Comparison of ENCODE assay signal across 11 cellular contexts in the genomic region with DNA sequence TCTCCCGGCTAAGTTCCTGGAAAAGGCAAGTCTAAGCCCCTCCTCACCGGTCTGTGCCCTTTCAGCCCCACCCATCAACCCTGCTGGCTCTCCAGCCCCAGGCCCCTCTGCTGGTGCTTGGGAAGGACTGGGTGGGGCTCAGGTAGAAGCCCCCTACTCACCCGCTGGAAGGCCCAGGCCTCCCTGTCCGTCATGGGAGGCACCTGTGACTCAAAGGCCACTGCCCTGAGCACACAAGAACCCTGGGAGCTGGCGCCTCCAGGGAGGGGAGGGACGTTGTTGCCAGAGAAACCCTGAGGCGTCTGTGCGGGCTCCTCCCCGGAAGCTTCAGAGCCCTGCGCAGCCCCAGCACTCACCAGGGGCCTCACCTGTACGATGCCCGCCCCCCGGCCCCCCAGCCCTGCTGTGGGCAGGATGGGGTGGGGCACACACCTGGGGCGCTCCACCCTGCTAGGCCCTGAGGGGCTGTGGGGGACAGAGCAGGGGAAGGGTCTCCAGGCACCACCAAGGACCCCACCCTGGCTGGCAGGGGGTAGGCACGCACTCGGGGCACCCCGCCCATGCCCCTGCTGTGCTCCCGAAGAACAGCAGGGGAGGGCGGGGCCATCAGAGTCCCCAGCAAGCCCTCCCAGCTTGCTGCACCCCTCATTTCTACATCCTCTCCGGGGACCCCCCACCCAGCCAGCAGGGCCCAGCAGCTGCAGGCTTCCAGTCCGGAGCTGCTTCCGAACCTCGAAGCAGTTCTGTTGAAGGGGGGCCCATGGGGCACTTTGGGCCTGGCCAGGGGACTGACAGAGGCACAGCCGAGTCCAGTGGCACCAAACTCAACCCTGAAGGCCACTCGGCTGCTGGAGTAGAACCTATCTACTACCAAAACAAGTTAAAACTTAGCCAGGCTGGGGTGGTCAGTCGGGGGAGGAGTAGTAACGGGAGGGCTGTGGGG. TPM values are rescaled to one million over a fixed set of nuclear protein-coding genes. Genes with fewer than 3 reads are reported as not detected.
A peak's percentile ranks its signal among the peaks of the same experiment; 100 is the strongest.
DNase-seq lines count a peak whose midpoint lies in the region; ATAC-seq, FAIRE-seq and TF ChIP-seq lines count a peak whose summit lies in the region.
"Had no signal": no experiment of that assay in that cellular context is flagged by ENCODE, and none has a peak within 500 bp of the region (broad histone marks: within the 10 kb centered on the region; RNA-seq: fewer than 3 reads in every experiment).

No MANE protein-coding gene starts in this region.

- SMC1A ChIA-PET in GM12878 (lab: Charles Lee; ENCODE audit: uncharacterized antibody, unreplicated experiment), result no interaction called here

- TF ChIP-seq EP300 in A549 (IDR thresholded peaks at IDR 0.05) (no peak), GM12878 (IDR thresholded peaks at IDR 0.05; ENCODE audit: borderline replicate concordance in 1 of 2, control insufficient read depth in 1 of 2, low read depth in 2 of 2, low read length in 2 of 2) (no peak), sigmoid colon (IDR thresholded peaks at IDR 0.05) (no peak)

- TF ChIP-seq CTCF in A549 (IDR thresholded peaks at IDR 0.05), result no peak
- no peak for TF ChIP-seq CTCF in GM13977 (IDR thresholded peaks at IDR 0.05; ENCODE audit: extremely low read depth, insufficient read depth, missing control alignments)
- no peak for TF ChIP-seq CTCF in GM12878 (IDR thresholded peaks at IDR 0.05 in 2 of 3, conservative IDR thresholded peaks at IDR 0.05 in 1 of 3; ENCODE audit: control insufficient read depth in 2 of 3, extremely low read depth in 1 of 3, insufficient read depth in 1 of 3, low read depth in 3 of 3, low read length in 3 of 3)
- no peak for TF ChIP-seq CTCF in sigmoid colon (IDR thresholded peaks at IDR 0.05)
- no peak for TF ChIP-seq CTCF in CD14-positive monocyte (IDR thresholded peaks at IDR 0.05)

- H3K27me3 ChIP-seq in GM12878 (replicated peaks in 1 of 2; ENCODE audit: control insufficient read depth in 2 of 2, insufficient read depth in 2 of 2, low read length in 1 of 2) (no peaks in the 10 kb centered on the region; a peak in 1 of 4 replicates), sigmoid colon (peaks cover 11 to 57% (median 25%) of the 10 kb centered on the region in 3 donors)

- H3K36me3 ChIP-seq in GM12878 (ENCODE audit: control insufficient read depth in 2 of 2, insufficient read depth in 2 of 2, low read length in 1 of 2) (no peaks in the 10 kb centered on the region), sigmoid colon (no peaks in the 10 kb centered on the region)

- H3K4me1 ChIP-seq in A549 (peaks cover 8% of the 10 kb centered on the region; the same call in 2 of the 3 replicates), GM12878 (ENCODE audit: control insufficient read depth, insufficient read depth, low read length) (peaks cover 3% of the 10 kb centered on the region), sigmoid colon (no peaks in the 10 kb centered on the region)

- intact Hi-C loops in GM12878 (cut with micrococcal nuclease; ENCODE audit: unreplicated experiment) (no loop called here), sigmoid colon (cut with DNase I) (loop anchor here (1.0 kb wide), 1 partner anchor 52 kb away; a partner anchor contains a TSS), CD14-positive monocyte (cut with micrococcal nuclease) (no loop called here)

- WGBS in A549 (ENCODE audit: missing lambda C conversion rate), result 22% methylated on average over 12 of the region's 27 CpGs
- 12% methylated on average over 27 of the region's 27 CpGs for WGBS in GM12878 (ENCODE audit: insufficient coverage, insufficient replicate concordance, low lambda C conversion rate, missing lambda C conversion rate)
- WGBS in sigmoid colon, 2 donors, result 24 to 44% methylated on average over 27 of the region's 27 CpGs

- DNase-seq in A549 (ENCODE audit: low read depth in 1 of 2, low spot score in 1 of 2) (peak in 1 of 2 experiments; percentile 42), GM13977 (ENCODE audit: low spot score) (peak; percentile 62), NCI-H345 treated with DMSO at 0.1 percent for 48 hours (lab: John Stamatoyannopoulos, UW; ENCODE audit: unreplicated experiment) (peak; percentile 75), GM12878 (ENCODE audit: low read depth, low spot score) (no peak), HuH-7 (ENCODE audit: low spot score) (no peak), sigmoid colon (no peak), GM12892 (ENCODE audit: insufficient read length) (no peak), CD14-positive monocyte (ENCODE audit: low spot score) (no peak)

- peak overlapping the region in 1 of 2 experiments; percentile 52; a peak in 2 of 6 replicates for H3K27ac ChIP-seq in A549
- H3K27ac ChIP-seq in GM12878 (ENCODE audit: control insufficient read depth, insufficient read depth), result no peak overlapping the region
- no peak overlapping the region for H3K27ac ChIP-seq in sigmoid colon
- H3K27ac ChIP-seq: C4-2B had no signal

- H3K27me3 Mint-ChIP-seq in CD14-positive monocyte (ENCODE audit: low read depth in 3 of 3), result peaks cover 0 to 2% (median 0%) of the 10 kb centered on the region in 3 donors

- H3K4me3 ChIP-seq in A549 (no peak overlapping the region), GM12878 (no peak overlapping the region), sigmoid colon (no peak overlapping the region)

- peaks cover 0 to 6% of the 10 kb centered on the region in 2 donors for H3K36me3 Mint-ChIP-seq in CD14-positive monocyte

- no TSS peak for BruUV-seq in GM12878 (replicated peaks; lab: Mats Ljungman, UMichigan)

- CTCF ChIA-PET in A549 (lab: Yijun Ruan, JAX), result interaction anchor here (0.6 to 3.4 kb wide), 11 partner anchors 12 to 318 kb away, joined by 3 to 31 read pairs (median 5); a partner anchor contains a TSS
- CTCF ChIA-PET in GM12878 (lab: Yijun Ruan, JAX), result interaction anchor here (1.3 kb wide), 1 partner anchor 91 kb away, joined by 3 read pairs; no protein-coding TSS in a partner anchor

- no peak overlapping the region for H3K9ac ChIP-seq in GM12878 (ENCODE audit: control insufficient read depth, insufficient read depth, low read length)

- FAIRE-seq in A549 (lab: Jason Lieb, UNC) (no peak), GM12878 (lab: Jason Lieb, UNC) (no peak), GM12892 (lab: Jason Lieb, UNC) (no peak)

- no peaks in the 10 kb centered on the region for H3K4me1 Mint-ChIP-seq in CD14-positive monocyte
- H3K4me1 Mint-ChIP-seq: neural crest cell had no signal

- in situ Hi-C loops in GM13977 (cut with MboI; ENCODE audit: low pct_unique_long_range_greater_than_20kb, low sequenced_read_pairs, unreplicated experiment), result no loop called here
- in situ Hi-C loops in GM12878 (cut with MboI), result no loop called here

- TF ChIP-seq POLR2A in A549 (IDR thresholded peaks at IDR 0.05; ENCODE audit: low read length), result no peak
- TF ChIP-seq POLR2A in GM12878 (IDR thresholded peaks at IDR 0.05; ENCODE audit: low read depth, low read length), result no peak
- no peak for TF ChIP-seq POLR2A in sigmoid colon (IDR thresholded peaks at IDR 0.05)
- no peak for TF ChIP-seq POLR2A in GM12892 (IDR thresholded peaks at IDR 0.05; ENCODE audit: low read depth, low read length)

- TF ChIP-seq RAD21 in A549 (conservative IDR thresholded peaks at IDR 0.05 in 1 of 2, IDR thresholded peaks at IDR 0.05 in 1 of 2), result no peak
- no peak for TF ChIP-seq RAD21 in GM12878 (IDR thresholded peaks at IDR 0.05; ENCODE audit: insufficient read depth, low read depth, low read length)

- H3K9me3 Mint-ChIP-seq in CD14-positive monocyte, result peaks cover 15 to 23% (median 18%) of the 10 kb centered on the region in 7 donors

- no peak overlapping the region for H3K4me3 Mint-ChIP-seq in CD14-positive monocyte
- H3K4me3 Mint-ChIP-seq: neural crest cell had no signal

- POLR2A ChIA-PET in A549 (lab: Yijun Ruan, JAX) (no interaction called here), GM12878 (lab: Charles Lee) (no interaction called here)

- RAD21 ChIA-PET in GM12878 (lab: Charles Lee; ENCODE audit: unreplicated experiment), result interaction anchor here (1.3 kb wide), 1 partner anchor 51 kb away, joined by 4 read pairs; a partner anchor contains a TSS

- peaks cover 15% of the 10 kb centered on the region for H3K9me3 ChIP-seq in A549
- H3K9me3 ChIP-seq in GM12878 (replicated peaks; ENCODE audit: control insufficient read depth, insufficient read depth, low read length), result peaks cover 8% of the 10 kb centered on the region; the same call in 2 of the 3 replicates
- no peaks in the 10 kb centered on the region for H3K9me3 ChIP-seq in sigmoid colon

- H4K20me1 ChIP-seq in GM12878 (ENCODE audit: control insufficient read depth, insufficient read depth), result no peaks in the 10 kb centered on the region

- no peaks in the 10 kb centered on the region for H3K79me2 ChIP-seq in GM12878 (ENCODE audit: control insufficient read depth, insufficient read depth, low read length)

- H3K27ac Mint-ChIP-seq in CD14-positive monocyte, result no peak overlapping the region

- ATAC-seq in A549 (peak; percentile 44 to 56; a peak in 5 of 6 replicates), GM12878 (peak; percentile 68)

- peak overlapping the region; percentile 32 for H3K4me2 ChIP-seq in A549
- H3K4me2 ChIP-seq in GM12878 (ENCODE audit: control insufficient read depth, insufficient read depth), result no peak overlapping the region

- no peak overlapping the region for H2AFZ ChIP-seq in GM12878 (ENCODE audit: control insufficient read depth, low read depth, low read length)

RNA-seq across cellular contexts. Expression of a gene that starts 7.8 kb away (rescaled TPM):
- under 0.01 and 0.03 TPM in 2 replicates for polyA plus RNA-seq in A549 (2011; rRNA removed)
- polyA plus RNA-seq in A549 (2012; cell fraction: cytosol; rRNA removed), result not detected in 2 replicates
- polyA plus RNA-seq in A549 (2012; cell fraction: nucleus; rRNA removed), result 0.02 and 0.04 TPM in 2 replicates
- 0.03 TPM in 1 of 3 replicates, not detected in the others for polyA plus RNA-seq in A549 (2017; fragmentation: RNase III; extraction: RNeasy Plus Mini Kit Qiagen cat#74134 plus additional on column Dnase treatment)
- 0.08 TPM in 1 of 2 replicates, not detected in the other for polyA minus RNA-seq in A549 (2011; rRNA and poly(A)+ RNA removed)
- total RNA-seq in GM12878 (2013; cell fraction: nucleolus; rRNA removed), result 0.13 TPM in 1 of 2 replicates, not detected in the other
- 0.11 and 0.23 TPM in 2 replicates for total RNA-seq in GM12878 (2014; rRNA removed)
- not detected in 2 replicates for total RNA-seq in GM12878 (2014; rRNA removed; fragmentation: Illumina TruSeq; extraction: Trizol)
- 0.08 TPM in 1 of 2 replicates, not detected in the other for total RNA-seq in GM12878 (2021)
- not detected for polyA plus RNA-seq in GM12878 (2011; ENCODE audit: low read depth)
- polyA plus RNA-seq in GM12878 (2011; rRNA removed), result 0.01 and 0.04 TPM in 2 replicates
- 0.02 and 0.04 TPM in 2 replicates for polyA plus RNA-seq in GM12878 (2011; cell fraction: cytosol; rRNA removed)
- polyA plus RNA-seq in GM12878 (2011; cell fraction: nucleus; rRNA removed), result 0.29 and 0.49 TPM in 2 replicates
- 0.01 TPM in 1 of 2 replicates, not detected in the other for polyA plus RNA-seq in GM12878 (2012)
- not detected in 2 replicates for polyA plus RNA-seq in GM12878 (2014; fragmentation: Illumina TruSeq; extraction: Trizol)
- polyA plus RNA-seq in GM12878 (2014; fragmentation: Nextera tagmentation; extraction: Ambion mirVana), result not detected
- not detected in 2 replicates for polyA plus RNA-seq in GM12878 (2014; rRNA removed)
- polyA plus RNA-seq in GM12878 (2016; fragmentation: Nextera tagmentation; extraction: Ambion mirVana), result under 1 TPM in 1 of 2 experiments, not detected in 1; 0.04 TPM
- 0.26 TPM in 1 of 2 replicates, not detected in the other for polyA minus RNA-seq in GM12878 (2011; rRNA and poly(A)+ RNA removed)
- polyA minus RNA-seq in GM12878 (2011; cell fraction: cytosol; rRNA and poly(A)+ RNA removed), result not detected in 2 replicates
- 0.24 and 0.38 TPM in 2 replicates for polyA minus RNA-seq in GM12878 (2011; cell fraction: nucleus; rRNA and poly(A)+ RNA removed)
- total RNA-seq in sigmoid colon, result not detected
- under 1 TPM in 1 of 3 donors, not detected in 2; 0.32 TPM for polyA plus RNA-seq in sigmoid colon
- polyA plus RNA-seq in GM12892 (2012; ENCODE audit: missing spikeins), result not detected
- polyA plus RNA-seq in CD14-positive monocyte, result not detected
- total RNA-seq: T-helper 1 cell treated with Interleukin-12 subunit alpha and Interleukin-12 subunit beta and Interleukin-4 antibody, amounts not matched to agents 30 ng/mL and 1 ng/mL, for 36 hours had no signal

RNA-seq across cellular contexts. Expression of a gene that starts 15.6 kb away (rescaled TPM):
- polyA plus RNA-seq in A549 (2011; rRNA removed), result 2.1 TPM in 2 replicates
- 6.5 and 10.5 TPM in 2 replicates for polyA plus RNA-seq in A549 (2012; cell fraction: cytosol; rRNA removed)
- 29.9 and 39.9 TPM in 2 replicates for polyA plus RNA-seq in A549 (2012; cell fraction: nucleus; rRNA removed)
- 8.2 to 9.9 TPM (median 8.8 TPM) in 3 replicates for polyA plus RNA-seq in A549 (2017; fragmentation: RNase III; extraction: RNeasy Plus Mini Kit Qiagen cat#74134 plus additional on column Dnase treatment)
- 1.8 and 2.7 TPM in 2 replicates for polyA minus RNA-seq in A549 (2011; rRNA and poly(A)+ RNA removed)
- total RNA-seq in GM12878 (2013; cell fraction: nucleolus; rRNA removed), result 0.98 and 1.7 TPM in 2 replicates
- not detected in 2 replicates for total RNA-seq in GM12878 (2014; rRNA removed)
- total RNA-seq in GM12878 (2014; rRNA removed; fragmentation: Illumina TruSeq; extraction: Trizol), result not detected in 2 replicates
- 0.10 TPM in 1 of 2 replicates, not detected in the other for total RNA-seq in GM12878 (2021)
- not detected for polyA plus RNA-seq in GM12878 (2011; ENCODE audit: low read depth)
- polyA plus RNA-seq in GM12878 (2011; rRNA removed), result 0.04 and 0.10 TPM in 2 replicates
- polyA plus RNA-seq in GM12878 (2011; cell fraction: cytosol; rRNA removed), result 0.12 and 0.15 TPM in 2 replicates
- 0.61 and 1.2 TPM in 2 replicates for polyA plus RNA-seq in GM12878 (2011; cell fraction: nucleus; rRNA removed)
- polyA plus RNA-seq in GM12878 (2012), result 0.14 and 0.19 TPM in 2 replicates
- not detected in 2 replicates for polyA plus RNA-seq in GM12878 (2014; fragmentation: Illumina TruSeq; extraction: Trizol)
- polyA plus RNA-seq in GM12878 (2014; fragmentation: Nextera tagmentation; extraction: Ambion mirVana), result not detected
- 0.04 TPM in 2 replicates for polyA plus RNA-seq in GM12878 (2014; rRNA removed)
- polyA plus RNA-seq in GM12878 (2016; fragmentation: Nextera tagmentation; extraction: Ambion mirVana), result not detected
- polyA minus RNA-seq in GM12878 (2011; rRNA and poly(A)+ RNA removed), result 0.10 TPM in 1 of 2 replicates, not detected in the other
- 0.67 TPM in 1 of 2 replicates, not detected in the other for polyA minus RNA-seq in GM12878 (2011; cell fraction: cytosol; rRNA and poly(A)+ RNA removed)
- polyA minus RNA-seq in GM12878 (2011; cell fraction: nucleus; rRNA and poly(A)+ RNA removed), result 0.29 and 0.48 TPM in 2 replicates
- total RNA-seq in sigmoid colon, result 10 to 100 TPM in 2 of 4 donors, 1 to 10 TPM in 2; 5.0 to 16.1 (median 12.2) TPM
- polyA plus RNA-seq in sigmoid colon, result 1 to 10 TPM; 2.3 to 4.8 (median 2.4) TPM
- polyA plus RNA-seq in GM12892 (2012; ENCODE audit: missing spikeins), result not detected
- polyA plus RNA-seq in CD14-positive monocyte, result under 1 TPM; 0.67 to 0.73 TPM

RNA-seq across cellular contexts. Expression of a gene that starts 51.8 kb away (rescaled TPM):
- polyA plus RNA-seq in A549 (2011; rRNA removed) (5.1 and 8.0 TPM in 2 replicates), A549 (2017; fragmentation: RNase III; extraction: RNeasy Plus Mini Kit Qiagen cat#74134 plus additional on column Dnase treatment) (19.0 to 19.9 TPM (median 19.1 TPM) in 3 replicates), GM12878 (2011; rRNA removed) (1.2 and 3.8 TPM in 2 replicates), GM12878 (2014; fragmentation: Illumina TruSeq; extraction: Trizol) (0.66 TPM in 1 of 2 replicates, not detected in the other), GM12878 (2014; fragmentation: Nextera tagmentation; extraction: Ambion mirVana) (1 to 10 TPM in 1 of 2 experiments, not detected in 1; 1.5 TPM), GM12878 (2014; rRNA removed) (23.8 and 26.3 TPM in 2 replicates), GM12878 (2016; fragmentation: Nextera tagmentation; extraction: Ambion mirVana) (10 to 100 TPM; 14.7 to 25.8 TPM), sigmoid colon (10 to 100 TPM in 2 of 3 donors, 1 to 10 TPM in 1; 8.4 to 11.6 (median 10.2) TPM), CD14-positive monocyte (10 to 100 TPM; 10.5 to 20.5 TPM)
- polyA plus RNA-seq in A549 (2012; cell fraction: cytosol; rRNA removed), result 48.0 and 53.1 TPM in 2 replicates
- 55.1 and 58.4 TPM in 2 replicates for polyA plus RNA-seq in A549 (2012; cell fraction: nucleus; rRNA removed)
- polyA minus RNA-seq in A549 (2011; rRNA and poly(A)+ RNA removed), result 2.1 and 2.4 TPM in 2 replicates
- 3.0 and 4.6 TPM in 2 replicates for total RNA-seq in GM12878 (2013; cell fraction: nucleolus; rRNA removed)
- total RNA-seq in GM12878 (2014; rRNA removed) (18.1 and 29.7 TPM in 2 replicates), GM12878 (2014; rRNA removed; fragmentation: Illumina TruSeq; extraction: Trizol) (4.6 and 4.8 TPM in 2 replicates), GM12878 (2021) (23.5 and 26.1 TPM in 2 replicates), sigmoid colon (10 to 100 TPM; 19.7 to 41.9 (median 37.8) TPM)
- polyA plus RNA-seq in GM12878 (2011; ENCODE audit: low read depth), result 3.2 TPM
- 5.9 and 8.6 TPM in 2 replicates for polyA plus RNA-seq in GM12878 (2011; cell fraction: cytosol; rRNA removed)
- 6.3 and 9.4 TPM in 2 replicates for polyA plus RNA-seq in GM12878 (2011; cell fraction: nucleus; rRNA removed)
- polyA plus RNA-seq in GM12878 (2012), result 7.6 and 11.2 TPM in 2 replicates
- 0.29 and 0.82 TPM in 2 replicates for polyA minus RNA-seq in GM12878 (2011; rRNA and poly(A)+ RNA removed)
- polyA minus RNA-seq in GM12878 (2011; cell fraction: cytosol; rRNA and poly(A)+ RNA removed), result 1.2 and 3.7 TPM in 2 replicates
- 3.3 and 7.7 TPM in 2 replicates for polyA minus RNA-seq in GM12878 (2011; cell fraction: nucleus; rRNA and poly(A)+ RNA removed)
- 2.3 TPM for polyA plus RNA-seq in GM12892 (2012; ENCODE audit: missing spikeins)

Comparison
In these comparisons a context has a peak if more than half of its experiments do, and no peak if none do; other contexts are left out.
1. DNase-seq: peak in GM13977 (single experiment) and NCI-H345 treated with DMSO at 0.1 percent for 48 hours (single experiment); none in GM12878 (single experiment), HuH-7 (single experiment), sigmoid colon (single experiment), GM12892 (single experiment) and CD14-positive monocyte (single experiment).